22 cellular contexts compared by ENCODE assay signal in the genomic region with DNA sequence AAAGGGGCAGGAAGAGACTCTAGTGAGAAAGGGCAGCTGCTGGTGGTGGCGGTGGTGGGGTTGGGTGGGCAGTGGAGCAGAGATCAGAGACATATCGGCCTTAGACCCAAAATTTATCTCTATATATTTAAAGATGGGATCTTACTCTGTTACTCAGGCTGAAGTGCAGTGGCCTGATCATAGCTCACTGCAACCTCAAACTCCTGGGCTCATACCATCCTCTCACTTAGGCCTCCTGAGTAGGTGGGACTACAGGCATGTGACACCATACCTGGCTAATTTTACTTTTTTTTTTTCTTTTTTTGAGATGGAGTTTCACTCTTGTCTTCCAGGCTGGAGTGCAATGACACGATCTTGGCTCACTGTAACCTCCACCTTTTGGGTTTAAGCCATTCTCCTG. TPM values are rescaled to one million over a fixed set of nuclear protein-coding genes. Genes with fewer than 3 reads are reported as not detected.
"Had no signal": no experiment of that assay in that cellular context is flagged by ENCODE, and none has a peak within 500 bp of the region (broad histone marks: within the 10 kb centered on the region; RNA-seq: fewer than 3 reads in every experiment).

No MANE protein-coding gene starts in this region.

- H3K27me3 Mint-ChIP-seq: activated naive CD4-positive, alpha-beta T cell treated with anti-CD3 and anti-CD28 coated beads, Interleukin-2, amount 50 U/mL, for 24 hours; central memory CD8-positive, alpha-beta T cell had no signal

- DNase-seq: activated CD4-positive, alpha-beta memory T cell treated with anti-CD3 and anti-CD28 coated beads, Interleukin-2, amount 10 ng/mL, durations not matched to agents 7 days and 5 days; activated gamma-delta T cell; activated T-cell treated with anti-CD3 and anti-CD28 coated beads, Interleukin-2, amount 50 U/mL, for 4 hours; colonic mucosa; left colon; midbrain; stimulated activated CD4-positive, alpha-beta T cell treated with anti-CD3 and anti-CD28 coated beads, Interleukin-2, amount 100 ng/mL, for 24 hours; stomach; trophoblast cell; WERI-Rb-1 had no signal

- H3K9me3 Mint-ChIP-seq: activated CD4-positive, alpha-beta memory T cell treated with anti-CD3 and anti-CD28 coated beads, Interleukin-2, amount 10 ng/mL, durations not matched to agents 7 days and 5 days; activated naive CD4-positive, alpha-beta T cell treated with anti-CD3 and anti-CD28 coated beads, Interleukin-2, amount 50 U/mL, for 24 hours; activated T-cell treated with anti-CD3 and anti-CD28 coated beads, Interleukin-2, amount 50 U/mL, for 4 hours; central memory CD8-positive, alpha-beta T cell; neural crest cell had no signal

- H3K36me3 ChIP-seq: ascending aorta, colonic mucosa, esophagus muscularis mucosa, prostate gland, right atrium auricular region, stomach, vagina, WERI-Rb-1 had no signal

- H3K36me3 Mint-ChIP-seq: activated naive CD4-positive, alpha-beta T cell treated with anti-CD3 and anti-CD28 coated beads, Interleukin-2, amount 50 U/mL, for 24 hours had no signal

- H3K4me1 Mint-ChIP-seq: neural crest cell had no signal

- H3K4me3 Mint-ChIP-seq: activated CD4-positive, alpha-beta memory T cell treated with anti-CD3 and anti-CD28 coated beads, Interleukin-2, amount 10 ng/mL, durations not matched to agents 7 days and 5 days; activated naive CD4-positive, alpha-beta T cell treated with anti-CD3 and anti-CD28 coated beads, Interleukin-2, amount 50 U/mL, for 24 hours; activated T-cell treated with anti-CD3 and anti-CD28 coated beads, Interleukin-2, amount 50 U/mL, for 4 hours; central memory CD8-positive, alpha-beta T cell; neural crest cell had no signal

- H3K27ac ChIP-seq: ascending aorta, colonic mucosa, prostate gland, right atrium auricular region, stomach, vagina, WERI-Rb-1 had no signal

- H3K4me1 ChIP-seq: colonic mucosa had no signal

- H3K4me3 ChIP-seq: ascending aorta, colonic mucosa, esophagus muscularis mucosa, lung, prostate gland, right atrium auricular region, stomach, vagina had no signal

- ATAC-seq: left colon had no signal

- H3K27me3 ChIP-seq: ascending aorta, colonic mucosa, esophagus muscularis mucosa, right atrium auricular region, vagina had no signal

- H3K27ac Mint-ChIP-seq: activated CD4-positive, alpha-beta memory T cell treated with anti-CD3 and anti-CD28 coated beads, Interleukin-2, amount 10 ng/mL, durations not matched to agents 7 days and 5 days; activated naive CD4-positive, alpha-beta T cell treated with anti-CD3 and anti-CD28 coated beads, Interleukin-2, amount 50 U/mL, for 24 hours had no signal

- H3K9me3 ChIP-seq: ascending aorta, colonic mucosa, esophagus muscularis mucosa, prostate gland, right atrium auricular region, stomach, vagina had no signal

RNA-seq across cellular contexts. Expression of a gene that starts 35.7 kb away (rescaled TPM):
- total RNA-seq: ascending aorta, esophagus muscularis mucosa, neural crest cell, osteoblast, right atrium auricular region, skeletal muscle tissue, stomach, temporal lobe had no signal
